18 cellular contexts compared by ENCODE assay signal in genomic region chr5:137617806-137618205, GRCh38.
DNase-seq lines count a peak whose midpoint lies in the region; ATAC-seq and TF ChIP-seq lines count a peak whose summit lies in the region.
"Had no signal": no experiment of that assay in that cellular context is flagged by ENCODE, and none has a peak within 500 bp of the region (broad histone marks: within the 10 kb centered on the region; RNA-seq: fewer than 3 reads in every experiment).

No MANE protein-coding gene starts in this region.

- H3K9me2 ChIP-seq in PC-3 (replicated peaks; ENCODE audit: low read length): no peaks in the 10 kb centered on the region

- no peak overlapping the region for H3K14ac ChIP-seq in trophoblast cell (ENCODE audit: low read length)

- no peak overlapping the region for H2BK12ac ChIP-seq in trophoblast cell (ENCODE audit: low read length)

- no peak overlapping the region for H3K4me3 ChIP-seq in PC-3 (ENCODE audit: low read length)
- H3K4me3 ChIP-seq in epithelial cell of esophagus (ENCODE audit: low read length): no peak overlapping the region
- no peak overlapping the region for H3K4me3 ChIP-seq in trophoblast cell (ENCODE audit: low read depth, low read length)
- H3K4me3 ChIP-seq in A673 (ENCODE audit: low read depth, low read length, poor library complexity, severe bottlenecking): no peak overlapping the region
- H3K4me3 ChIP-seq: BLaER1, pancreas, thoracic aorta had no signal

- H3K79me1 ChIP-seq in trophoblast cell (ENCODE audit: low read length): no peaks in the 10 kb centered on the region

- H2AFZ ChIP-seq in PC-3 (ENCODE audit: low read length) (no peak overlapping the region), trophoblast cell (ENCODE audit: insufficient read depth, low read length, poor library complexity) (no peak overlapping the region)

- TF ChIP-seq CTCF in PC-3 (conservative IDR thresholded peaks at IDR 0.05; ENCODE audit: low read depth, low read length): no peak
- no peak for TF ChIP-seq CTCF in epithelial cell of esophagus (IDR thresholded peaks at IDR 0.05; ENCODE audit: insufficient read depth, low read depth, low read length, missing control alignments)
- TF ChIP-seq CTCF in A673 (conservative IDR thresholded peaks at IDR 0.05; ENCODE audit: low read depth, low read length): no peak

- H3K27me3 ChIP-seq in PC-3 (ENCODE audit: low read length): no peaks in the 10 kb centered on the region
- H3K27me3 ChIP-seq in trophoblast cell (ENCODE audit: insufficient read depth, low read length): no peaks in the 10 kb centered on the region
- H3K27me3 ChIP-seq in A673 (replicated peaks; ENCODE audit: insufficient read depth, low read depth, low read length, poor library complexity): no peaks in the 10 kb centered on the region
- H3K27me3 ChIP-seq: BLaER1, pancreas had no signal

- H2BK120ac ChIP-seq in trophoblast cell (ENCODE audit: insufficient read depth, low read length, poor library complexity): no peak overlapping the region

- H3K9me3 ChIP-seq in PC-3 (ENCODE audit: low read length) (no peaks in the 10 kb centered on the region), trophoblast cell (ENCODE audit: insufficient read depth, low read depth, low read length) (no peaks in the 10 kb centered on the region), A673 (ENCODE audit: low read depth, low read length, poor library complexity, severe bottlenecking) (no peaks in the 10 kb centered on the region)
- H3K9me3 ChIP-seq: BLaER1, pancreas, thoracic aorta had no signal

- no peak overlapping the region for H4K91ac ChIP-seq in trophoblast cell (ENCODE audit: low read depth, low read length)

- no peak overlapping the region for H4K8ac ChIP-seq in trophoblast cell (ENCODE audit: low read depth, low read length)

- no peak overlapping the region for H2BK5ac ChIP-seq in trophoblast cell (ENCODE audit: low read depth, low read length, poor library complexity)

- H3F3A ChIP-seq in PC-3 (ENCODE audit: low read length, unreplicated experiment): no peaks in the 10 kb centered on the region

- H3K9ac ChIP-seq in PC-3 (ENCODE audit: low read length): no peak overlapping the region
- H3K9ac ChIP-seq in trophoblast cell (ENCODE audit: low read length): no peak overlapping the region
- H3K9ac ChIP-seq: BLaER1 had no signal

- H3K23ac ChIP-seq in trophoblast cell (ENCODE audit: low read length): no peak overlapping the region

- H3K79me2 ChIP-seq in PC-3 (ENCODE audit: low read length) (no peaks in the 10 kb centered on the region), trophoblast cell (ENCODE audit: control insufficient read depth, insufficient read depth, low read length, poor library complexity) (no peaks in the 10 kb centered on the region)

- no peak overlapping the region for H2AK5ac ChIP-seq in trophoblast cell (ENCODE audit: low read length)

- ATAC-seq in PC-3 (no peak), HG03378 (IDR thresholded peaks at IDR 0.05; ENCODE audit: unreplicated experiment) (no peak)
- ATAC-seq: activated CD8-positive, alpha-beta memory T cell treated with anti-CD3 and anti-CD28 coated beads, Interleukin-2, amount 10 ng/mL, durations not matched to agents 7 days and 5 days; pancreas had no signal

- no peaks in the 10 kb centered on the region for H4K20me1 ChIP-seq in PC-3 (ENCODE audit: low read length)
- H4K20me1 ChIP-seq: BLaER1 had no signal

- CTCF ChIA-PET in PC-3 (lab: Charles Lee) (no interaction called here), A673 (lab: Charles Lee) (no interaction called here)

- intact Hi-C loops in PC-3 (cut with micrococcal nuclease): no loop called here
- intact Hi-C loops in head of caudate nucleus (cut with DNase I): no loop called here
- intact Hi-C loops in A673 (cut with micrococcal nuclease; ENCODE audit: unreplicated experiment): no loop called here

- H3K4ac ChIP-seq in trophoblast cell (ENCODE audit: low read depth, low read length): no peak overlapping the region

- H3K4me2 ChIP-seq in PC-3 (ENCODE audit: low read length) (no peak overlapping the region), trophoblast cell (ENCODE audit: low read length) (no peak overlapping the region)
- H3K4me2 ChIP-seq: BLaER1 had no signal

- H3K36me3 ChIP-seq in PC-3 (ENCODE audit: low read depth, low read length) (0 out of 2 replicates have a peak, but pooled peaks cover 2% of the 10 kb centered on the region), trophoblast cell (ENCODE audit: control insufficient read depth in 1 of 2, insufficient read depth in 2 of 2, low read length in 2 of 2) (no peaks in the 10 kb centered on the region), A673 (ENCODE audit: insufficient read depth, low read length, poor library complexity, severe bottlenecking) (no peaks in the 10 kb centered on the region)
- H3K36me3 ChIP-seq: BLaER1, pancreas, thoracic aorta had no signal

- no CpG with 5 or more reads among the region's 3 CpGs for WGBS in trophoblast cell (ENCODE audit: extremely low coverage, insufficient coverage, insufficient read length)

- BruUV-seq in PC-3 (replicated peaks; lab: Mats Ljungman, UMichigan) (no TSS peak), A673 (replicated peaks; lab: Mats Ljungman, UMichigan) (no TSS peak)

- H3K18ac ChIP-seq in trophoblast cell (ENCODE audit: low read length): no peak overlapping the region

- no peak overlapping the region for H4K12ac ChIP-seq in trophoblast cell (ENCODE audit: low read depth, low read length)

- H3K4me1 ChIP-seq in PC-3 (ENCODE audit: insufficient read depth, low read length) (peaks cover 36% of the 10 kb centered on the region), trophoblast cell (ENCODE audit: control insufficient read depth in 1 of 2, insufficient read depth in 2 of 2, low read length in 2 of 2) (peaks cover 7 to 9% of the 10 kb centered on the region in 2 experiments), A673 (ENCODE audit: insufficient read depth, low read length, poor library complexity, severe bottlenecking) (no peaks in the 10 kb centered on the region)
- H3K4me1 ChIP-seq: BLaER1 had no signal

- POLR2A ChIA-PET in PC-3 (lab: Charles Lee; ENCODE audit: unreplicated experiment): no interaction called here
- POLR2A ChIA-PET in A673 (lab: Charles Lee; ENCODE audit: low non-redundant PET): no interaction called here

- peak; percentile 80 for DNase-seq in ELR (ENCODE audit: low read depth)
- peak; percentile 20 for DNase-seq in PC-3
- DNase-seq in epithelial cell of esophagus (ENCODE audit: low read depth): peak; percentile 36
- peak; percentile 31 to 74 for DNase-seq in trophoblast cell
- no peak for DNase-seq in head of caudate nucleus
- no peak for DNase-seq in A673 (ENCODE audit: low spot score)
- no peak for DNase-seq in SHP77 (lab: John Stamatoyannopoulos, UW)
- DNase-seq: activated CD4-positive, alpha-beta T cell treated with anti-CD3 and anti-CD28 coated beads for 1 hour; activated CD8-positive, alpha-beta memory T cell treated with anti-CD3 and anti-CD28 coated beads, Interleukin-2, amount 10 ng/mL, durations not matched to agents 7 days and 5 days; activated gamma-delta T cell treated with Interleukin-2 at 50 U/mL for 16 hours; DMS53; KG1; pancreas; small intestine; T-helper 9 cell had no signal

- H3K27ac ChIP-seq in PC-3 (ENCODE audit: low read length) (no peak overlapping the region), trophoblast cell (ENCODE audit: low read depth, low read length) (no peak overlapping the region), A673 (ENCODE audit: low read depth, low read length, poor library complexity, severe bottlenecking) (no peak overlapping the region)
- H3K27ac ChIP-seq: BLaER1, pancreas had no signal

Comparison
In these comparisons a context has a peak if more than half of its experiments do, and no peak if none do; other contexts are left out.
1. DNase-seq: peak in ELR (single experiment), PC-3 (single experiment), epithelial cell of esophagus (single experiment) and trophoblast cell (2 of 2); none in head of caudate nucleus (0 of 42), A673 (single experiment) and SHP77 (0 of 2).